ENCODE assay signal across 23 cellular contexts in the genomic region with DNA sequence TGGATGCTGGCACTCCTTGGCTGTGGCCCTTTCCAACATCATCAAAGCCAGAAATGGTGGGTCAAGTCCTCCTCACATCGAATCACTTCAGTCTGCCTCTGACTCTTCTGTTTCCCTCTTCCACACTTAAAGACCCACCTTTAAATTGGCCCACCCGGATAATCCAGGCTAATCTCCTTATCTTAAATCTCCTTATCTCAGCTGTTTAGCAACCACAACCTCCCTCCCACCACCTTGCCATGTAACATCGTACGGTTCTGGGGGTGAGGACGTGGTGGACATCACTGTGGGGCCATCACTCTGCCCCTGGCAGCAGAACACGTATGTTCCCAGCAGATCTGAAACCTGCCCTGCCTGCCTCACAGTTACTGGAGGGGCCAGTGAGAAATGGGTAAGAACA. TPM values are rescaled to one million over a fixed set of nuclear protein-coding genes. Genes with fewer than 3 reads are reported as not detected.
"Had no signal": no experiment of that assay in that cellular context is flagged by ENCODE, and none has a peak within 500 bp of the region (broad histone marks: within the 10 kb centered on the region; RNA-seq: fewer than 3 reads in every experiment).

No MANE protein-coding gene starts in this region.

- H2AFZ ChIP-seq: parathyroid adenoma had no signal

- H3K9me3 Mint-ChIP-seq: memory B cell; natural killer cell; stimulated activated memory B cell treated with anti-CD40 and anti-IgM and Interleukin-4, amounts not matched to agents 10 μg/mL and 1 μg/mL and 100 μg/mL, for 72 hours; type B pancreatic cell had no signal

- H3K27me3 ChIP-seq: right atrium auricular region, testis, tibial artery had no signal

- ATAC-seq: left lobe of liver; natural killer cell; sciatic nerve; stimulated activated memory B cell treated with anti-CD40 and anti-IgM and Interleukin-4, amounts not matched to agents 10 μg/mL and 1 μg/mL and 100 μg/mL, for 72 hours; stimulated activated naive CD8-positive, alpha-beta T cell treated with anti-CD3 and anti-CD28 coated beads, Interleukin-15, Interleukin-2, amounts not matched to agents 100 U/mL and 50 U/mL, for 24 hours had no signal

- H3K27ac Mint-ChIP-seq: memory B cell; natural killer cell; progenitor cell of endocrine pancreas; stimulated activated memory B cell treated with anti-CD40 and anti-IgM and Interleukin-4, amounts not matched to agents 10 μg/mL and 1 μg/mL and 100 μg/mL, for 72 hours; type B pancreatic cell had no signal

- H3K79me2 ChIP-seq: parathyroid adenoma had no signal

- H3K4me1 ChIP-seq: parathyroid adenoma, right atrium auricular region, testis had no signal

- H3K9me3 ChIP-seq: right atrium auricular region, testis, tibial artery had no signal

- H3K4me3 ChIP-seq: coronary artery, lung, right atrium auricular region, testis, tibial artery had no signal

- H3K36me3 Mint-ChIP-seq: memory B cell; natural killer cell; stimulated activated memory B cell treated with anti-CD40 and anti-IgM and Interleukin-4, amounts not matched to agents 10 μg/mL and 1 μg/mL and 100 μg/mL, for 72 hours; type B pancreatic cell had no signal

- H3K4me3 Mint-ChIP-seq: memory B cell; natural killer cell; stimulated activated memory B cell treated with anti-CD40 and anti-IgM and Interleukin-4, amounts not matched to agents 10 μg/mL and 1 μg/mL and 100 μg/mL, for 72 hours; type B pancreatic cell had no signal

- H3K4me1 Mint-ChIP-seq: natural killer cell; stimulated activated memory B cell treated with anti-CD40 and anti-IgM and Interleukin-4, amounts not matched to agents 10 μg/mL and 1 μg/mL and 100 μg/mL, for 72 hours had no signal

- H3K27ac ChIP-seq: coronary artery, parathyroid adenoma, right atrium auricular region, testis, tibial artery had no signal

- H3K36me3 ChIP-seq: right atrium auricular region had no signal

- DNase-seq: dermis blood vessel endothelial cell; effector memory CD4-positive, alpha-beta T cell; erythroblast; head of caudate nucleus; natural killer cell; stimulated activated CD4-positive, alpha-beta T cell treated with anti-CD3 and anti-CD28 coated beads, Interleukin-2, amount 100 ng/mL, for 24 hours; stimulated activated CD4-positive, alpha-beta T cell treated with anti-CD3 and anti-CD28 coated beads, Interleukin-4, amount 100 ng/mL, for 4 hours; stimulated activated naive CD8-positive, alpha-beta T cell treated with anti-CD3 and anti-CD28 coated beads, Interleukin-15, Interleukin-2, amounts not matched to agents 100 U/mL and 50 U/mL, for 24 hours; substantia nigra; testis; tibial artery had no signal

- H3K9ac ChIP-seq: parathyroid adenoma had no signal

RNA-seq across cellular contexts. Expression of gene IGFBPL1, which starts 11.5 kb away (rescaled TPM):
- total RNA-seq: fibroblast of villous mesenchyme, left lobe of liver, mononuclear cell, natural killer cell, sciatic nerve had no signal
